ENCODE assay signal across 2 cellular contexts in genomic region chr1:56788588-56788987, GRCh38.
A peak's percentile ranks its signal among the peaks of the same experiment; 100 is the strongest.
TF ChIP-seq lines count a peak whose summit lies in the region.

No MANE protein-coding gene starts in this region.

TF ChIP-seq in liver, 16 proteins besides CTCF, POLR2A, EP300 and RAD21:
- TF ChIP-seq, protein P1, sequence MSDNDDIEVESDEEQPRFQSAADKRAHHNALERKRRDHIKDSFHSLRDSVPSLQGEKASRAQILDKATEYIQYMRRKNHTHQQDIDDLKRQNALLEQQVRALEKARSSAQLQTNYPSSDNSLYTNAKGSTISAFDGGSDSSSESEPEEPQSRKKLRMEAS (IDR thresholded peaks at IDR 0.05): peak; percentile 23
- peak; percentile 37 to 45 for TF ChIP-seq HNF4A (conservative IDR thresholded peaks at IDR 0.05)
- no peak for TF ChIP-seq FOXA1 (IDR thresholded peaks at IDR 0.05)
- no peak for TF ChIP-seq HNF4G (IDR thresholded peaks at IDR 0.05)
- peak; percentile 52 for TF ChIP-seq SP1 (IDR thresholded peaks at IDR 0.05)
- TF ChIP-seq RXRA (IDR thresholded peaks at IDR 0.05): peak; percentile 83 to 84
- no peak for TF ChIP-seq NR2F2 (IDR thresholded peaks at IDR 0.05)
- TF ChIP-seq EGR1 (IDR thresholded peaks at IDR 0.05; ENCODE audit: low read depth in 2 of 2): peak in 1 of 2 donors; percentile 42
- no peak for TF ChIP-seq JUND (IDR thresholded peaks at IDR 0.05)
- TF ChIP-seq GABPA (IDR thresholded peaks at IDR 0.05 in 1 of 2, conservative IDR thresholded peaks at IDR 0.05 in 1 of 2): peak in 1 of 2 donors; percentile 37
- TF ChIP-seq, protein P2, sequence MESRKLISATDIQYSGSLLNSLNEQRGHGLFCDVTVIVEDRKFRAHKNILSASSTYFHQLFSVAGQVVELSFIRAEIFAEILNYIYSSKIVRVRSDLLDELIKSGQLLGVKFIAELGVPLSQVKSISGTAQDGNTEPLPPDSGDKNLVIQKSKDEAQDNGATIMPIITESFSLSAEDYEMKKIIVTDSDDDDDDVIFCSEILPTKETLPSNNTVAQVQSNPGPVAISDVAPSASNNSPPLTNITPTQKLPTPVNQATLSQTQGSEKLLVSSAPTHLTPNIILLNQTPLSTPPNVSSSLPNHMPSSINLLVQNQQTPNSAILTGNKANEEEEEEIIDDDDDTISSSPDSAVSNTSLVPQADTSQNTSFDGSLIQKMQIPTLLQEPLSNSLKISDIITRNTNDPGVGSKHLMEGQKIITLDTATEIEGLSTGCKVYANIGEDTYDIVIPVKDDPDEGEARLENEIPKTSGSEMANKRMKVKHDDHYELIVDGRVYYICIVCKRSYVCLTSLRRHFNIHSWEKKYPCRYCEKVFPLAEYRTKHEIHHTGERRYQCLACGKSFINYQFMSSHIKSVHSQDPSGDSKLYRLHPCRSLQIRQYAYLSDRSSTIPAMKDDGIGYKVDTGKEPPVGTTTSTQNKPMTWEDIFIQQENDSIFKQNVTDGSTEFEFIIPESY (IDR thresholded peaks at IDR 0.05): no peak
- TF ChIP-seq, protein P3, sequence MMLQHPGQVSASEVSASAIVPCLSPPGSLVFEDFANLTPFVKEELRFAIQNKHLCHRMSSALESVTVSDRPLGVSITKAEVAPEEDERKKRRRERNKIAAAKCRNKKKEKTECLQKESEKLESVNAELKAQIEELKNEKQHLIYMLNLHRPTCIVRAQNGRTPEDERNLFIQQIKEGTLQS (IDR thresholded peaks at IDR 0.05): no peak
TF ChIP-seq in liver: peak in this region for 6.

TF ChIP-seq in HepG2, 621 proteins besides CTCF, POLR2A, EP300 and RAD21:
- TF ChIP-seq SOX5 (CRISPR knock-in tag; IDR thresholded peaks at IDR 0.05; ENCODE audit: borderline replicate concordance) (no peak), DPF2 (CRISPR knock-in tag; IDR thresholded peaks at IDR 0.05; ENCODE audit: borderline replicate concordance, low read depth) (no peak), ZFYVE20 (CRISPR knock-in tag; IDR thresholded peaks at IDR 0.05; ENCODE audit: borderline replicate concordance, low read depth) (no peak), ZNF782 (CRISPR knock-in tag; IDR thresholded peaks at IDR 0.05; ENCODE audit: borderline replicate concordance) (no peak), MEF2D (CRISPR knock-in tag; IDR thresholded peaks at IDR 0.05) (no peak), CHCHD3 (CRISPR knock-in tag; IDR thresholded peaks at IDR 0.05) (no peak), ZNF883 (CRISPR knock-in tag; IDR thresholded peaks at IDR 0.05; ENCODE audit: not compliant biosample characterization) (no peak)
